9 cellular contexts compared by ENCODE assay signal in the genomic region with DNA sequence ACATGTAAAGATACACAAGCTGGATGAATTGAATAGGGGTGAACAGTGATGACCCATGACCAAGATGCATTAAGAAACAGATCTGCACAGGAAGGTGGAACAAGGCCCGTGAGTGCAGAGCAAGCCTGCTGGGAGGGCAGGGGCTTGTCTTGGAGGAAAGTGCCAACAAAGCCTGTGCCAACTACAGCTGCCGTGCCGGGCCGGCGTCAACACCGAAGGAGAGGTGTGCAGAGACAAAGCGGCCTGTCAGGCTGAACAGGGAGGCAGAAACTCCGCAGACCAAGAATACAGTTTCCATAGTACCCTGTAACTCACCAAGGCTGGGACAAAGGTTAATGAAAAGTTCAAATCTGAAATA. TPM values are rescaled to one million over a fixed set of nuclear protein-coding genes. Genes with fewer than 3 reads are reported as not detected.
DNase-seq lines count a peak whose midpoint lies in the region; ATAC-seq and TF ChIP-seq lines count a peak whose summit lies in the region.
"Had no signal": no experiment of that assay in that cellular context is flagged by ENCODE, and none has a peak within 500 bp of the region (broad histone marks: within the 10 kb centered on the region; RNA-seq: fewer than 3 reads in every experiment).

No MANE protein-coding gene starts in this region.

- H3K36me3 ChIP-seq in adrenal gland (replicated peaks in 1 of 2) (no peaks in the 10 kb centered on the region), right lobe of liver (no peaks in the 10 kb centered on the region), thymus (ENCODE audit: control insufficient read depth, insufficient read depth) (no peaks in the 10 kb centered on the region)

- no peaks in the 10 kb centered on the region for H3K27me3 Mint-ChIP-seq in activated T-cell treated with anti-CD3 and anti-CD28 coated beads, Interleukin-2, amount 50 U/mL, for 4 hours (ENCODE audit: low read depth)

- intact Hi-C loops in adrenal gland (cut with DNase I) (no loop called here), right lobe of liver (cut with DNase I) (no loop called here)

- H3K4me3 ChIP-seq in adrenal gland (no peak overlapping the region), right lobe of liver (no peak overlapping the region), thymus (ENCODE audit: low read length) (peak overlapping the region; percentile 22)
- H3K4me3 ChIP-seq: SJSA1 had no signal

- peaks cover 33 to 58% of the 10 kb centered on the region in 2 donors for H3K4me1 ChIP-seq in adrenal gland (replicated peaks in 1 of 2)
- H3K4me1 ChIP-seq in right lobe of liver = peaks cover 4 to 45% (median 22%) of the 10 kb centered on the region in 4 donors
- H3K4me1 ChIP-seq in thymus (ENCODE audit: control insufficient read depth, insufficient read depth, low read length) = peaks cover 72% of the 10 kb centered on the region

- H3K9me3 ChIP-seq in adrenal gland (replicated peaks in 1 of 3) (no peaks in the 10 kb centered on the region), right lobe of liver (no peaks in the 10 kb centered on the region), thymus (ENCODE audit: control insufficient read depth) (no peaks in the 10 kb centered on the region)
- H3K9me3 ChIP-seq: SJSA1 had no signal

- H3K9me3 Mint-ChIP-seq in activated T-cell treated with anti-CD3 and anti-CD28 coated beads, Interleukin-2, amount 50 U/mL, for 4 hours = no peaks in the 10 kb centered on the region

- TF ChIP-seq POLR2A in adrenal gland (IDR thresholded peaks at IDR 0.05) (no peak), right lobe of liver (IDR thresholded peaks at IDR 0.05) (no peak)

- ATAC-seq in activated T-cell treated with anti-CD3 and anti-CD28 coated beads, Interleukin-2, amount 50 U/mL, for 4 hours = no peak
- peak in 3 of 4 donors; percentile 16 to 40 (median 38) for ATAC-seq in right lobe of liver
- no peak for ATAC-seq in HG02884 (IDR thresholded peaks at IDR 0.05; ENCODE audit: unreplicated experiment)

- H3K4me3 Mint-ChIP-seq in activated T-cell treated with anti-CD3 and anti-CD28 coated beads, Interleukin-2, amount 50 U/mL, for 4 hours = peak overlapping the region; percentile 53

- WGBS in adrenal gland, 4 donors = 28 to 50% (median 40%) methylated on average over 8 of the region's 8 CpGs
- WGBS in right lobe of liver (ENCODE audit: insufficient coverage, low coverage, low lambda C conversion rate, missing lambda C conversion rate) = 7% methylated on average over 8 of the region's 8 CpGs
- 15% methylated on average over 8 of the region's 8 CpGs for WGBS in thymus

- no peak for DNase-seq in activated T-cell treated with anti-CD3 and anti-CD28 coated beads, Interleukin-2, amount 50 U/mL, for 4 hours
- no peak for DNase-seq in activated T-cell treated with anti-CD3 and anti-CD28 coated beads for 4 hours
- peak in 1 of 7 donors; percentile 47 for DNase-seq in adrenal gland
- no peak for DNase-seq in right lobe of liver
- DNase-seq in OCI-M1 (lab: John Stamatoyannopoulos, UW) = no peak
- no peak for DNase-seq in NCI-H748 (lab: John Stamatoyannopoulos, UW; ENCODE audit: unreplicated experiment)

- H3K27ac ChIP-seq in adrenal gland (peak overlapping the region in 4 of 5 donors; percentile 73 to 95 (median 76)), right lobe of liver (no peak overlapping the region), thymus (ENCODE audit: low read depth) (peak overlapping the region; percentile 76)
- H3K27ac ChIP-seq: SJSA1 had no signal

- H3K4me1 Mint-ChIP-seq in activated T-cell treated with anti-CD3 and anti-CD28 coated beads, Interleukin-2, amount 50 U/mL, for 4 hours (ENCODE audit: low read depth) = peaks cover 94% of the 10 kb centered on the region

- TF ChIP-seq CTCF in adrenal gland (IDR thresholded peaks at IDR 0.05) (no peak), right lobe of liver (IDR thresholded peaks at IDR 0.05) (no peak)

- no peaks in the 10 kb centered on the region for H3K27me3 ChIP-seq in adrenal gland
- no peaks in the 10 kb centered on the region for H3K27me3 ChIP-seq in right lobe of liver
- H3K27me3 ChIP-seq in thymus (ENCODE audit: control insufficient read depth, insufficient read depth) = no peaks in the 10 kb centered on the region
- H3K27me3 ChIP-seq: SJSA1 had no signal

- peaks cover 8% of the 10 kb centered on the region for H3K36me3 Mint-ChIP-seq in activated T-cell treated with anti-CD3 and anti-CD28 coated beads, Interleukin-2, amount 50 U/mL, for 4 hours (ENCODE audit: insufficient read depth)

RNA-seq across cellular contexts. Expression of gene ANKRD11, which starts 46.7 kb away (rescaled TPM):
- total RNA-seq in activated T-cell treated with anti-CD3 and anti-CD28 coated beads, Interleukin-2, amount 50 U/mL, for 4 hours = 100 to 1,000 TPM; 153 to 181 (median 162) TPM
- 100 to 1,000 TPM in 3 of 8 donors, 10 to 100 TPM in 5; 57.0 to 127 (median 90.7) TPM for total RNA-seq in adrenal gland
- 100 to 1,000 TPM in 1 of 3 donors, 10 to 100 TPM in 2; 56.3 to 125 (median 76.6) TPM for polyA plus RNA-seq in adrenal gland
- 10 to 100 TPM; 26.2 to 65.8 (median 41.6) TPM for total RNA-seq in right lobe of liver
- polyA plus RNA-seq in thymus = 79.5 TPM

Comparison
In these comparisons a context has a peak if more than half of its experiments do, and no peak if none do; other contexts are left out.
1. ATAC-seq: peak in right lobe of liver (3 of 4); none in activated T-cell treated with anti-CD3 and anti-CD28 coated beads, Interleukin-2, amount 50 U/mL, for 4 hours (0 of 2) and HG02884 (single experiment).
2. H3K27ac ChIP-seq: peak in adrenal gland (4 of 5) and thymus (single experiment); none in right lobe of liver (0 of 3).